24 cellular contexts compared by ENCODE assay signal in the genomic region with DNA sequence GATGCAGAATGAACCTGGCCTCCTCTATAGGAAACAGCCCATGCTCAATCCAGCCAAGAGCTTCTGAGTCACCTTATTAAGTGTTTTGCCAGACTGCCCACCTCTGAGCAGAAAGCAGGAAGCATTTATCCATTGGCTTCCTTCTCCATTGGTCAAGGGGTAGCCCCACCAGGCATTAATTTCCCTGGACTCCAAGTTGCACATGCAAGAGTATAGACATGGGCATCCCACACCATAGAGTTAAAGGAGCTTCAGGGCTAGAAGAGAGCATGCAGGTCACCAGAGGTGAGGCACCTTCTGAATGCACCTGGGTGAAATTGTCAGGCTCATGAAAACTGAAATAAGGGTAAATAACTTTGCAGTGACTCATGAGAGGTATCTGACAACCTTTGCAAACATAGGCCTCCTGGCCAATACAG.
DNase-seq lines count a peak whose midpoint lies in the region; ATAC-seq and TF ChIP-seq lines count a peak whose summit lies in the region.
"Had no signal": no experiment of that assay in that cellular context is flagged by ENCODE, and none has a peak within 500 bp of the region (broad histone marks: within the 10 kb centered on the region; RNA-seq: fewer than 3 reads in every experiment).

No MANE protein-coding gene starts in this region.

- H3K27ac ChIP-seq in PC-3 (ENCODE audit: low read length): peak overlapping the region; percentile 34
- H3K27ac ChIP-seq: C4-2B, Peyer's patch, SK-N-MC had no signal

- peak; percentile 77 for ATAC-seq in PC-3
- no peak for ATAC-seq in natural killer cell
- no peak for ATAC-seq in HG03039 (IDR thresholded peaks at IDR 0.05; ENCODE audit: unreplicated experiment)
- ATAC-seq: HepG2, K562 had no signal

- peaks cover 4 to 5% of the 10 kb centered on the region in 2 donors for H3K9me3 Mint-ChIP-seq in natural killer cell

- H3K36me3 Mint-ChIP-seq in natural killer cell: no peaks in the 10 kb centered on the region
- H3K36me3 Mint-ChIP-seq: CD8-positive, alpha-beta memory T cell had no signal

- H3K4me2 ChIP-seq in PC-3 (ENCODE audit: low read length): peak overlapping the region; percentile 46

- no peaks in the 10 kb centered on the region for H3K9me3 ChIP-seq in PC-3 (ENCODE audit: low read length)
- H3K9me3 ChIP-seq: Peyer's patch had no signal

- peaks cover 3% of the 10 kb centered on the region for H3F3A ChIP-seq in PC-3 (ENCODE audit: low read length, unreplicated experiment)

- DNase-seq in DMS53 (lab: John Stamatoyannopoulos, UW): peak; percentile 68
- DNase-seq in PC-3: peak; percentile 77
- peak; percentile 39 for DNase-seq in epithelial cell of esophagus (ENCODE audit: low read depth)
- DNase-seq in kidney tubule cell (ENCODE audit: low spot score): peak; percentile 77
- no peak for DNase-seq in natural killer cell
- DNase-seq in SKM-1 treated with dmso at 0.1 percent for 144 hours (lab: John Stamatoyannopoulos, UW; ENCODE audit: unreplicated experiment): no peak
- DNase-seq in GM10248 (ENCODE audit: extremely low spot score): no peak
- DNase-seq: CD8-positive, alpha-beta memory T cell; EL; GF-D8; GOT3; HCEC 1CT; NCI-H1092; NCI-H1436; NCI-H1930; NCI-H2227 treated with DMSO at 0.1 percent for 48 hours; NCI-H510A; Peyer's patch; SHP77 treated with DMSO at 0.1 percent for 48 hours had no signal

- H3K36me3 ChIP-seq in PC-3 (ENCODE audit: low read depth, low read length): no peaks in the 10 kb centered on the region
- H3K36me3 ChIP-seq: Peyer's patch had no signal

- no peak overlapping the region for H3K9ac ChIP-seq in PC-3 (ENCODE audit: low read length)

- no peaks in the 10 kb centered on the region for H3K27me3 Mint-ChIP-seq in natural killer cell (ENCODE audit: low read depth in 2 of 2)
- H3K27me3 Mint-ChIP-seq: CD8-positive, alpha-beta memory T cell had no signal

- no peak overlapping the region for H3K27ac Mint-ChIP-seq in natural killer cell
- H3K27ac Mint-ChIP-seq: CD8-positive, alpha-beta memory T cell had no signal

- peaks cover 47% of the 10 kb centered on the region for H3K4me1 ChIP-seq in PC-3 (ENCODE audit: insufficient read depth, low read length)
- H3K4me1 ChIP-seq: Peyer's patch had no signal

- CTCF ChIA-PET in PC-3 (lab: Charles Lee): interaction anchor here (0.6 kb wide), 1 partner anchor 35 kb away, joined by 7 read pairs; no protein-coding TSS in a partner anchor
- CTCF ChIA-PET in GM10248 (lab: Yijun Ruan, JAX): no interaction called here

- no peaks in the 10 kb centered on the region for H3K27me3 ChIP-seq in PC-3 (ENCODE audit: low read length)
- H3K27me3 ChIP-seq: Peyer's patch had no signal

- no peaks in the 10 kb centered on the region for H3K4me1 Mint-ChIP-seq in natural killer cell
- H3K4me1 Mint-ChIP-seq: CD8-positive, alpha-beta memory T cell had no signal

- no peaks in the 10 kb centered on the region for H4K20me1 ChIP-seq in PC-3 (ENCODE audit: low read length)

- no peak for TF ChIP-seq CTCF in PC-3 (conservative IDR thresholded peaks at IDR 0.05; ENCODE audit: low read depth, low read length)
- no peak for TF ChIP-seq CTCF in epithelial cell of esophagus (IDR thresholded peaks at IDR 0.05; ENCODE audit: insufficient read depth, low read depth, low read length, missing control alignments)
- no peak for TF ChIP-seq CTCF in natural killer cell (IDR thresholded peaks at IDR 0.05)
- TF ChIP-seq CTCF in GM10248 (IDR thresholded peaks at IDR 0.05; ENCODE audit: control extremely low read depth, extremely low read depth, low read depth, missing control alignments): no peak

- no peak overlapping the region for H3K4me3 Mint-ChIP-seq in natural killer cell
- H3K4me3 Mint-ChIP-seq: CD8-positive, alpha-beta memory T cell had no signal

- no TSS peak for BruUV-seq in PC-3 (replicated peaks; lab: Mats Ljungman, UMichigan)

- H3K4me3 ChIP-seq in PC-3 (ENCODE audit: low read length) (no peak overlapping the region), epithelial cell of esophagus (ENCODE audit: low read length) (no peak overlapping the region)
- H3K4me3 ChIP-seq: K562, Peyer's patch, SK-N-MC had no signal

- no peak overlapping the region for H2AFZ ChIP-seq in PC-3 (ENCODE audit: low read length)

- POLR2A ChIA-PET in PC-3 (lab: Charles Lee; ENCODE audit: unreplicated experiment): interaction anchor here (0.5 kb wide), 1 partner anchor 29 kb away, joined by 11 read pairs; no protein-coding TSS in a partner anchor
- POLR2A ChIA-PET in GM10248 (lab: Yijun Ruan, JAX): no interaction called here

- no peaks in the 10 kb centered on the region for H3K9me2 ChIP-seq in PC-3 (replicated peaks; ENCODE audit: low read length)

- H3K79me2 ChIP-seq in PC-3 (ENCODE audit: low read length): no peaks in the 10 kb centered on the region

- intact Hi-C loops in PC-3 (cut with micrococcal nuclease) (no loop called here), natural killer cell (cut with micrococcal nuclease) (no loop called here)

Comparison
In these comparisons a context has a peak if more than half of its experiments do, and no peak if none do; other contexts are left out.
1. DNase-seq: peak in DMS53 (single experiment), PC-3 (single experiment), epithelial cell of esophagus (single experiment) and kidney tubule cell (single experiment); none in natural killer cell (single experiment), SKM-1 treated with dmso at 0.1 percent for 144 hours (single experiment) and GM10248 (single experiment).